8 cellular contexts compared by ENCODE assay signal in genomic region chrX:155611302-155611701, GRCh38. TPM values are rescaled to one million over a fixed set of nuclear protein-coding genes. Genes with fewer than 3 reads are reported as not detected.
DNase-seq lines count a peak whose midpoint lies in the region; ATAC-seq and TF ChIP-seq lines count a peak whose summit lies in the region.

No MANE protein-coding gene starts in this region.

- H3K27me3 Mint-ChIP-seq in activated naive CD4-positive, alpha-beta T cell treated with anti-CD3 and anti-CD28 coated beads for 36 hours (ENCODE audit: low read depth) = no peaks in the 10 kb centered on the region
- H3K27me3 Mint-ChIP-seq in activated CD4-positive, alpha-beta memory T cell treated with anti-CD3 and anti-CD28 coated beads, Interleukin-2, amount 10 ng/mL, durations not matched to agents 7 days and 5 days = no peaks in the 10 kb centered on the region

- ATAC-seq in thoracic aorta (ENCODE audit: insufficient number of reproducible peaks, low FRiP score, low read depth) (no peak), GM18909 (IDR thresholded peaks at IDR 0.05; ENCODE audit: poor library complexity, unreplicated experiment) (no peak), HG03175 (IDR thresholded peaks at IDR 0.05; ENCODE audit: unreplicated experiment) (no peak)

- peaks cover 0 to 9% of the 10 kb centered on the region in 2 donors for H3K4me1 ChIP-seq in thoracic aorta (ENCODE audit: control insufficient read depth in 1 of 2, low read depth in 2 of 2)

- DNase-seq in activated naive CD4-positive, alpha-beta T cell treated with anti-CD3 and anti-CD28 coated beads for 36 hours = no peak
- no peak for DNase-seq in activated naive CD4-positive, alpha-beta T cell treated with Interleukin-2 at 50 U/mL for 16 hours
- no peak for DNase-seq in activated CD4-positive, alpha-beta memory T cell treated with anti-CD3 and anti-CD28 coated beads, Interleukin-2, amount 10 ng/mL, durations not matched to agents 7 days and 5 days
- peak; percentile 30 for DNase-seq in left kidney (ENCODE audit: low read depth, low spot score)
- no peak for DNase-seq in thoracic aorta (ENCODE audit: low spot score)
- DNase-seq in NCI-H446 treated with DMSO at 0.1 percent for 48 hours (lab: John Stamatoyannopoulos, UW) = no peak

- H3K27me3 ChIP-seq in thoracic aorta (replicated peaks; ENCODE audit: insufficient read depth) = no peaks in the 10 kb centered on the region

- TF ChIP-seq CTCF in thoracic aorta (IDR thresholded peaks at IDR 0.05) = no peak

- intact Hi-C loops in activated naive CD4-positive, alpha-beta T cell treated with anti-CD3 and anti-CD28 coated beads for 36 hours (cut with micrococcal nuclease) = loop anchor here (5.0 to 10.0 kb wide), 2 partner anchors 156 to 347 kb away; partner anchors contain the start of gene RAB39B

- H3K4me1 Mint-ChIP-seq in activated naive CD4-positive, alpha-beta T cell treated with anti-CD3 and anti-CD28 coated beads for 36 hours (ENCODE audit: low read depth) = peaks cover 28% of the 10 kb centered on the region
- peaks cover 18% of the 10 kb centered on the region for H3K4me1 Mint-ChIP-seq in activated CD4-positive, alpha-beta memory T cell treated with anti-CD3 and anti-CD28 coated beads, Interleukin-2, amount 10 ng/mL, durations not matched to agents 7 days and 5 days

- no peak overlapping the region for H3K27ac Mint-ChIP-seq in activated naive CD4-positive, alpha-beta T cell treated with anti-CD3 and anti-CD28 coated beads for 36 hours
- no peak overlapping the region for H3K27ac Mint-ChIP-seq in activated CD4-positive, alpha-beta memory T cell treated with anti-CD3 and anti-CD28 coated beads, Interleukin-2, amount 10 ng/mL, durations not matched to agents 7 days and 5 days

- peak overlapping the region in 1 of 2 donors; percentile 73 for H3K27ac ChIP-seq in thoracic aorta

- peaks cover 4% of the 10 kb centered on the region for H3K36me3 Mint-ChIP-seq in activated naive CD4-positive, alpha-beta T cell treated with anti-CD3 and anti-CD28 coated beads for 36 hours (ENCODE audit: low read depth)
- H3K36me3 Mint-ChIP-seq in activated CD4-positive, alpha-beta memory T cell treated with anti-CD3 and anti-CD28 coated beads, Interleukin-2, amount 10 ng/mL, durations not matched to agents 7 days and 5 days (ENCODE audit: low read depth) = peaks cover 31% of the 10 kb centered on the region

- CTCF ChIA-PET in activated naive CD4-positive, alpha-beta T cell treated with anti-CD3 and anti-CD28 coated beads for 36 hours (lab: Charles Lee) = no interaction called here
- CTCF ChIA-PET in activated CD4-positive, alpha-beta memory T cell treated with anti-CD3 and anti-CD28 coated beads, Interleukin-2, amount 10 ng/mL, durations not matched to agents 7 days and 5 days (lab: Charles Lee) = no interaction called here

- peaks cover 5% of the 10 kb centered on the region for H3K9me3 Mint-ChIP-seq in activated naive CD4-positive, alpha-beta T cell treated with anti-CD3 and anti-CD28 coated beads for 36 hours
- peaks cover 12% of the 10 kb centered on the region for H3K9me3 Mint-ChIP-seq in activated CD4-positive, alpha-beta memory T cell treated with anti-CD3 and anti-CD28 coated beads, Interleukin-2, amount 10 ng/mL, durations not matched to agents 7 days and 5 days

- peak overlapping the region; percentile 71 for H3K4me3 ChIP-seq in thoracic aorta

- no peaks in the 10 kb centered on the region for H3K9me3 ChIP-seq in thoracic aorta

- POLR2A ChIA-PET in activated CD4-positive, alpha-beta memory T cell treated with anti-CD3 and anti-CD28 coated beads, Interleukin-2, amount 10 ng/mL, durations not matched to agents 7 days and 5 days (lab: Charles Lee) = no interaction called here

- no peaks in the 10 kb centered on the region for H3K36me3 ChIP-seq in thoracic aorta

- H3K4me3 Mint-ChIP-seq in activated naive CD4-positive, alpha-beta T cell treated with anti-CD3 and anti-CD28 coated beads for 36 hours = peak overlapping the region; percentile 83
- peak overlapping the region; percentile 93 for H3K4me3 Mint-ChIP-seq in activated CD4-positive, alpha-beta memory T cell treated with anti-CD3 and anti-CD28 coated beads, Interleukin-2, amount 10 ng/mL, durations not matched to agents 7 days and 5 days

RNA-seq across cellular contexts. Expression of gene SPRY3, which starts 1.1 kb away (rescaled TPM):
- total RNA-seq in activated naive CD4-positive, alpha-beta T cell treated with anti-CD3 and anti-CD28 coated beads for 36 hours = under 1 TPM; 0.12 to 0.15 TPM
- under 1 TPM; 0.40 to 0.43 TPM for total RNA-seq in activated CD4-positive, alpha-beta memory T cell treated with anti-CD3 and anti-CD28 coated beads, Interleukin-2, amount 10 ng/mL, durations not matched to agents 7 days and 5 days
- total RNA-seq in thoracic aorta = 1 to 10 TPM; 1.9 to 3.2 TPM

RNA-seq across cellular contexts. Expression of gene TMLHE, which starts 1.4 kb away (rescaled TPM):
- 10 to 100 TPM; 13.2 to 14.7 TPM for total RNA-seq in activated naive CD4-positive, alpha-beta T cell treated with anti-CD3 and anti-CD28 coated beads for 36 hours
- total RNA-seq in activated CD4-positive, alpha-beta memory T cell treated with anti-CD3 and anti-CD28 coated beads, Interleukin-2, amount 10 ng/mL, durations not matched to agents 7 days and 5 days = 10 to 100 TPM; 10.3 to 12.1 TPM
- 10 to 100 TPM; 15.8 to 18.3 TPM for total RNA-seq in thoracic aorta
